In genomic region chr7:73841689-73842247, GRCh38 we compare ENCODE assay signal across 8 cellular contexts. TPM values are rescaled to one million over a fixed set of nuclear protein-coding genes. Genes with fewer than 3 reads are reported as not detected.
DNase-seq lines count a peak whose midpoint lies in the region; ATAC-seq and TF ChIP-seq lines count a peak whose summit lies in the region.

No MANE protein-coding gene starts in this region.

- TF ChIP-seq POLR2A in Peyer's patch (IDR thresholded peaks at IDR 0.05), result no peak

- H3K36me3 ChIP-seq in GM06990 (ENCODE audit: control insufficient read depth, insufficient read depth, low read length) (no peaks in the 10 kb centered on the region), Peyer's patch (no peaks in the 10 kb centered on the region)

- peaks cover 0 to 15% (median 4%) of the 10 kb centered on the region in 4 donors for H3K4me1 ChIP-seq in Peyer's patch

- H3K4me3 ChIP-seq in GM06990 (replicated peaks; ENCODE audit: low read depth, low read length), result peak overlapping the region; percentile 64
- H3K4me3 ChIP-seq in Peyer's patch, result peak overlapping the region; percentile 45 to 73 (median 56)

- ATAC-seq in esophagus mucosa, result peak; percentile 1
- peak; percentile 20 for ATAC-seq in omental fat pad (ENCODE audit: low FRiP score)

- H3K27ac ChIP-seq in Peyer's patch, result peak overlapping the region; percentile 52 to 85 (median 68)

- H3K9me3 ChIP-seq in Peyer's patch, result no peaks in the 10 kb centered on the region

- H3K27me3 ChIP-seq in GM06990 (replicated peaks; ENCODE audit: control insufficient read depth, insufficient read depth, low read length) (no peaks in the 10 kb centered on the region), Peyer's patch (no peaks in the 10 kb centered on the region)

- DNase-seq in GM06990 (ENCODE audit: extremely low read depth, insufficient read length), result no peak
- DNase-seq in Peyer's patch, result no peak
- DNase-seq in omental fat pad (ENCODE audit: low spot score), result no peak
- no peak for DNase-seq in A172 (ENCODE audit: low spot score)
- no peak for DNase-seq in NOMO-1 treated with dmso at 0.1 percent for 144 hours (lab: John Stamatoyannopoulos, UW; ENCODE audit: unreplicated experiment)
- no peak for DNase-seq in SKM-1 (lab: John Stamatoyannopoulos, UW; ENCODE audit: unreplicated experiment)
- DNase-seq in NCI-H146 treated with DMSO at 0.1 percent for 48 hours (lab: John Stamatoyannopoulos, UW; ENCODE audit: unreplicated experiment), result no peak

- no peak for TF ChIP-seq CTCF in GM06990 (IDR thresholded peaks at IDR 0.05; ENCODE audit: insufficient read depth, low read length, poor library complexity, severe bottlenecking)
- TF ChIP-seq CTCF in Peyer's patch (IDR thresholded peaks at IDR 0.05), result no peak
- no peak for TF ChIP-seq CTCF in omental fat pad (IDR thresholded peaks at IDR 0.05)

RNA-seq across cellular contexts. Expression of gene METTL27, which starts 0.5 kb away (rescaled TPM):
- total RNA-seq in Peyer's patch (10 to 100 TPM in 2 of 4 donors, 1 to 10 TPM in 2; 2.1 to 20.4 (median 11.7) TPM), esophagus mucosa (1.9 TPM), omental fat pad (1 to 10 TPM in 3 of 4 donors, not detected in 1; 2.5 to 5.7 (median 3.4) TPM)
- 2.3 and 3.1 TPM in 2 replicates for total RNA-seq in A172 (2014; rRNA removed; shearing (Covaris generic))

RNA-seq across cellular contexts. Expression of gene CLDN4, which starts 11.0 kb away (rescaled TPM):
- total RNA-seq in Peyer's patch (100 to 1,000 TPM in 3 of 4 donors, 10 to 100 TPM in 1; 83.3 to 551 (median 450) TPM), esophagus mucosa (149 TPM), omental fat pad (under 1 TPM in 3 of 4 donors, not detected in 1; 0.19 to 0.65 (median 0.60) TPM)
- 31.4 and 35.4 TPM in 2 replicates for total RNA-seq in A172 (2014; rRNA removed; shearing (Covaris generic))

RNA-seq across cellular contexts. Expression of gene TMEM270, which starts 19.2 kb away (rescaled TPM):
- total RNA-seq in Peyer's patch (not detected), esophagus mucosa (not detected), omental fat pad (not detected)
- 0.52 and 1.7 TPM in 2 replicates for total RNA-seq in A172 (2014; rRNA removed; shearing (Covaris generic))

Comparison
In these comparisons a context has a peak if more than half of its experiments do, and no peak if none do; other contexts are left out.
1. RNA of gene CLDN4, which starts 11.0 kb away (total RNA-seq): 83.3 to 551 TPM in Peyer's patch, 149 TPM in esophagus mucosa (single experiment) and 31.4 to 35.4 TPM in A172; 0.19 to 0.65 TPM in omental fat pad; every median in the first group is over 10 times any median in the second.